Comparison of ENCODE assay signal across 8 cellular contexts in genomic region chr5:72611111-72611724, GRCh38.
DNase-seq lines count a peak whose midpoint lies in the region; ATAC-seq, FAIRE-seq and TF ChIP-seq lines count a peak whose summit lies in the region.

No MANE protein-coding gene starts in this region.

- H3K27me3 ChIP-seq in foreskin keratinocyte (no peaks in the 10 kb centered on the region), neutrophil (peaks cover 14% of the 10 kb centered on the region), upper lobe of left lung (no peaks in the 10 kb centered on the region)

- peak; percentile 99 to 100 for ATAC-seq in A549
- peak; percentile 63 for ATAC-seq in GM18907 (IDR thresholded peaks at IDR 0.05; ENCODE audit: unreplicated experiment)
- ATAC-seq in foreskin keratinocyte: peak; percentile 85
- ATAC-seq in upper lobe of left lung (ENCODE audit: low FRiP score in 2 of 2): peak; percentile 86 to 96

- BruUV-seq in OCI-LY7 (replicated peaks; lab: Mats Ljungman, UMichigan): no TSS peak

- no peaks in the 10 kb centered on the region for H3K36me3 Mint-ChIP-seq in activated T-helper 1 cell treated with anti-CD3 and anti-CD28 coated beads, Interleukin-12 subunit alpha, Interleukin-12 subunit beta, Interleukin-2, Interleukin-4 antibody, amounts not matched to agents 30 ng/mL and 10 ng/mL and 1 ng/mL, durations not matched to agents 14 hours and 24 hours and 36 hours (ENCODE audit: low read depth)

- POLR2A ChIA-PET in A549 (lab: Yijun Ruan, JAX): interaction anchor here (0.7 to 1.6 kb wide), 2 partner anchors 206 to 238 kb away, joined by 4 to 21 read pairs; partner anchors contain the start of gene TNPO1
- POLR2A ChIA-PET in OCI-LY7 (lab: Charles Lee): interaction anchor here (0.5 to 1.5 kb wide), 2 partner anchors 10 to 346 kb away, joined by 4 read pairs; no protein-coding TSS in a partner anchor

- TF ChIP-seq POLR2A in A549 (IDR thresholded peaks at IDR 0.05; ENCODE audit: low read length) (no peak), upper lobe of left lung (IDR thresholded peaks at IDR 0.05) (no peak)

- no peak overlapping the region for H3K4me3 Mint-ChIP-seq in activated T-helper 1 cell treated with anti-CD3 and anti-CD28 coated beads, Interleukin-12 subunit alpha, Interleukin-12 subunit beta, Interleukin-2, Interleukin-4 antibody, amounts not matched to agents 30 ng/mL and 10 ng/mL and 1 ng/mL, durations not matched to agents 14 hours and 24 hours and 36 hours

- DNase-seq in A549 (ENCODE audit: low read depth in 1 of 2, low spot score in 1 of 2) (peak; percentile 74 to 78), KG1 (lab: John Stamatoyannopoulos, UW) (peak; percentile 1), OCI-LY7 (ENCODE audit: low spot score) (peak; percentile 57), foreskin keratinocyte (peak in 1 of 2 donors; percentile 42), upper lobe of left lung (peak; percentile 43 to 81)
- DNase-seq in activated T-helper 1 cell treated with anti-CD3 and anti-CD28 coated beads, Interleukin-12 subunit alpha, Interleukin-12 subunit beta, Interleukin-2, Interleukin-4 antibody, amounts not matched to agents 30 ng/mL and 10 ng/mL and 1 ng/mL, durations not matched to agents 14 hours and 24 hours and 36 hours (ENCODE audit: low spot score): peak; percentile 1

- H3K4me3 ChIP-seq in A549 (no peak overlapping the region), OCI-LY7 (ENCODE audit: low read depth, low read length, poor library complexity, severe bottlenecking) (no peak overlapping the region), neutrophil (ENCODE audit: low read depth in 1 of 2, low read length in 1 of 2) (no peak overlapping the region), upper lobe of left lung (no peak overlapping the region)

- intact Hi-C loops in OCI-LY7 (cut with micrococcal nuclease; ENCODE audit: unreplicated experiment): loop anchor here (1.0 kb wide), 1 partner anchor 208 kb away; no protein-coding TSS in a partner anchor
- intact Hi-C loops in activated T-helper 1 cell treated with anti-CD3 and anti-CD28 coated beads, Interleukin-12 subunit alpha, Interleukin-12 subunit beta, Interleukin-2, Interleukin-4 antibody, amounts not matched to agents 30 ng/mL and 10 ng/mL and 1 ng/mL, durations not matched to agents 14 hours and 24 hours and 36 hours (cut with micrococcal nuclease): loop anchor here (1.0 to 5.0 kb wide), 2 partner anchors 206 to 591 kb away; no protein-coding TSS in a partner anchor

- CTCF ChIA-PET in A549 (lab: Yijun Ruan, JAX): interaction anchor here (0.7 to 4.5 kb wide), 35 partner anchors 9 to 295 kb away, joined by 3 to 60 read pairs (median 4); no protein-coding TSS in a partner anchor
- CTCF ChIA-PET in OCI-LY7 (lab: Charles Lee; ENCODE audit: unreplicated experiment): interaction anchor here (0.6 to 1.0 kb wide), 3 partner anchors 9 to 208 kb away, joined by 3 read pairs; no protein-coding TSS in a partner anchor

- H3K27ac ChIP-seq in A549 (0 out of 6 replicates have a peak overlapping the region, but pooled peaks of 1 of the 2 experiments have one; percentile 24), OCI-LY7 (ENCODE audit: low read depth, low read length, poor library complexity, severe bottlenecking) (no peak overlapping the region), foreskin keratinocyte (no peak overlapping the region), neutrophil (no peak overlapping the region), upper lobe of left lung (no peak overlapping the region)

- H3K9me3 Mint-ChIP-seq in activated T-helper 1 cell treated with anti-CD3 and anti-CD28 coated beads, Interleukin-12 subunit alpha, Interleukin-12 subunit beta, Interleukin-2, Interleukin-4 antibody, amounts not matched to agents 30 ng/mL and 10 ng/mL and 1 ng/mL, durations not matched to agents 14 hours and 24 hours and 36 hours: no peaks in the 10 kb centered on the region

- H3K27me3 Mint-ChIP-seq in activated T-helper 1 cell treated with anti-CD3 and anti-CD28 coated beads, Interleukin-12 subunit alpha, Interleukin-12 subunit beta, Interleukin-2, Interleukin-4 antibody, amounts not matched to agents 30 ng/mL and 10 ng/mL and 1 ng/mL, durations not matched to agents 14 hours and 24 hours and 36 hours (ENCODE audit: insufficient read depth): peaks cover 2% of the 10 kb centered on the region

- no peaks in the 10 kb centered on the region for H4K20me1 ChIP-seq in OCI-LY7 (ENCODE audit: insufficient read depth, low read length)

- peak; percentile 7 for FAIRE-seq in A549 (lab: Jason Lieb, UNC)

- H3K4me2 ChIP-seq in A549: peak overlapping the region; percentile 43; the same call in 1 of the 3 replicates
- no peak overlapping the region for H3K4me2 ChIP-seq in OCI-LY7 (ENCODE audit: low read length)

- peak; percentile 80 for TF ChIP-seq CTCF in A549 (IDR thresholded peaks at IDR 0.05)
- TF ChIP-seq CTCF in OCI-LY7 (conservative IDR thresholded peaks at IDR 0.05; ENCODE audit: low read length): peak; percentile 92
- peak; percentile 90 for TF ChIP-seq CTCF in foreskin keratinocyte (conservative IDR thresholded peaks at IDR 0.05)
- TF ChIP-seq CTCF in neutrophil (IDR thresholded peaks at IDR 0.05): peak; percentile 26
- TF ChIP-seq CTCF in upper lobe of left lung (IDR thresholded peaks at IDR 0.05): peak; percentile 71 to 88 (median 79)

- H3K9me2 ChIP-seq in OCI-LY7 (ENCODE audit: insufficient read depth, low read length): no peaks in the 10 kb centered on the region

- no peak overlapping the region for H2AFZ ChIP-seq in OCI-LY7 (ENCODE audit: low read length)

- no peaks in the 10 kb centered on the region for H3K79me2 ChIP-seq in OCI-LY7 (ENCODE audit: insufficient read depth, low read depth, low read length)

- H3K27ac Mint-ChIP-seq in activated T-helper 1 cell treated with anti-CD3 and anti-CD28 coated beads, Interleukin-12 subunit alpha, Interleukin-12 subunit beta, Interleukin-2, Interleukin-4 antibody, amounts not matched to agents 30 ng/mL and 10 ng/mL and 1 ng/mL, durations not matched to agents 14 hours and 24 hours and 36 hours: no peak overlapping the region

- no peaks in the 10 kb centered on the region for H3K9me3 ChIP-seq in A549
- no peaks in the 10 kb centered on the region for H3K9me3 ChIP-seq in OCI-LY7 (ENCODE audit: low read length)
- no peaks in the 10 kb centered on the region for H3K9me3 ChIP-seq in neutrophil
- no peaks in the 10 kb centered on the region for H3K9me3 ChIP-seq in upper lobe of left lung

- no peaks in the 10 kb centered on the region for H3K4me1 Mint-ChIP-seq in activated T-helper 1 cell treated with anti-CD3 and anti-CD28 coated beads, Interleukin-12 subunit alpha, Interleukin-12 subunit beta, Interleukin-2, Interleukin-4 antibody, amounts not matched to agents 30 ng/mL and 10 ng/mL and 1 ng/mL, durations not matched to agents 14 hours and 24 hours and 36 hours (ENCODE audit: low read depth)

- H3K4me1 ChIP-seq in A549 (0 out of 3 replicates have a peak, but pooled peaks cover 9% of the 10 kb centered on the region), OCI-LY7 (ENCODE audit: insufficient read depth, low read length, poor library complexity, severe bottlenecking) (no peaks in the 10 kb centered on the region), foreskin keratinocyte (peaks cover 6% of the 10 kb centered on the region), neutrophil (ENCODE audit: control insufficient read depth in 1 of 2, insufficient read depth in 1 of 2, low read depth in 1 of 2, low read length in 1 of 2) (no peaks in the 10 kb centered on the region), upper lobe of left lung (no peaks in the 10 kb centered on the region)

- 30% methylated on average over 7 of the region's 7 CpGs for WGBS in A549 (ENCODE audit: missing lambda C conversion rate)
- WGBS in upper lobe of left lung, 2 donors: 26 to 31% methylated on average over 7 of the region's 7 CpGs

- no peaks in the 10 kb centered on the region for H3K36me3 ChIP-seq in OCI-LY7 (ENCODE audit: insufficient read depth, low read length)
- no peaks in the 10 kb centered on the region for H3K36me3 ChIP-seq in neutrophil
- H3K36me3 ChIP-seq in upper lobe of left lung: no peaks in the 10 kb centered on the region

- TF ChIP-seq EP300 in A549 (IDR thresholded peaks at IDR 0.05) (no peak), upper lobe of left lung (IDR thresholded peaks at IDR 0.05) (no peak)

- peak; percentile 81 to 83 for TF ChIP-seq RAD21 in A549 (conservative IDR thresholded peaks at IDR 0.05 in 1 of 2, IDR thresholded peaks at IDR 0.05 in 1 of 2)

TF ChIP-seq in A549, 52 proteins besides CTCF, POLR2A, EP300 and RAD21:
- no peak for TF ChIP-seq ZC3H11A (IDR thresholded peaks at IDR 0.05)
- TF ChIP-seq, protein P1, sequence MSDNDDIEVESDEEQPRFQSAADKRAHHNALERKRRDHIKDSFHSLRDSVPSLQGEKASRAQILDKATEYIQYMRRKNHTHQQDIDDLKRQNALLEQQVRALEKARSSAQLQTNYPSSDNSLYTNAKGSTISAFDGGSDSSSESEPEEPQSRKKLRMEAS (IDR thresholded peaks at IDR 0.05): peak; percentile 29; the same call in 1 of the 2 replicates
- TF ChIP-seq NPAS2 (CRISPR knock-in tag; IDR thresholded peaks at IDR 0.05; ENCODE audit: borderline replicate concordance): no peak
- TF ChIP-seq RFX5 (IDR thresholded peaks at IDR 0.05): no peak
- peak; percentile 91 for TF ChIP-seq SMC3 (IDR thresholded peaks at IDR 0.05)
- TF ChIP-seq, protein P2, sequence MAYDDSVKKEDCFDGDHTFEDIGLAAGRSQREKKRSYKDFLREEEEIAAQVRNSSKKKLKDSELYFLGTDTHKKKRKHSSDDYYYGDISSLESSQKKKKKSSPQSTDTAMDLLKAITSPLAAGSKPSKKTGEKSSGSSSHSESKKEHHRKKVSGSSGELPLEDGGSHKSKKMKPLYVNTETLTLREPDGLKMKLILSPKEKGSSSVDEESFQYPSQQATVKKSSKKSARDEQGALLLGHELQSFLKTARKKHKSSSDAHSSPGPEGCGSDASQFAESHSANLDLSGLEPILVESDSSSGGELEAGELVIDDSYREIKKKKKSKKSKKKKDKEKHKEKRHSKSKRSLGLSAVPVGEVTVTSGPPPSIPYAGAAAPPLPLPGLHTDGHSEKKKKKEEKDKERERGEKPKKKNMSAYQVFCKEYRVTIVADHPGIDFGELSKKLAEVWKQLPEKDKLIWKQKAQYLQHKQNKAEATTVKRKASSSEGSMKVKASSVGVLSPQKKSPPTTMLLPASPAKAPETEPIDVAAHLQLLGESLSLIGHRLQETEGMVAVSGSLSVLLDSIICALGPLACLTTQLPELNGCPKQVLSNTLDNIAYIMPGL (CRISPR knock-in tag; IDR thresholded peaks at IDR 0.05; ENCODE audit: borderline replicate concordance): no peak

Comparison
In these comparisons a context has a peak if more than half of its experiments do, and no peak if none do; other contexts are left out.
1. CTCF ChIP-seq: peak in every context shown above with its lines; median percentile 92 in OCI-LY7; 90 in foreskin keratinocyte; 80 in A549; 79 in upper lobe of left lung; 26 in neutrophil.